In the genomic region with DNA sequence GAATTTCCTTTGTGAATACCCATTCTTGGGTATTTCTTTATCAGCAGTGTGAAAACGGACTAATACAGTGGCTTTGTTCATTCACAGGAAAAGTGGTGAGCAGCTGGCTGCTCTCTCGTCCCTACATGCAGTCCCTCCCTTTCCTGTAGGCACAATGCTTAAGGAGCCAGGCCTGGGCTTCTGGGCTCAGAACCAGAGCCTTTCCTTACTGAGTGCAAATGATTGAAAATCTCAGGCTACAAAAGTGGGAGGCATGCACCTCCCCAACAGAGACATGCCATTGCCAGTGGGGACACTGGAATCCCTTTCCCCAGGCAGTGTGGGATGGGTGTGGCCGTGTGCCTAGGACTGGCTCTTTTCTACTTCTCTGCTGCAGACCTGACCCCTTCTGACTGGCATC, we compare ENCODE assay signal across 17 cellular contexts.
DNase-seq lines count a peak whose midpoint lies in the region; ATAC-seq and TF ChIP-seq lines count a peak whose summit lies in the region.
"Had no signal": no experiment of that assay in that cellular context is flagged by ENCODE, and none has a peak within 500 bp of the region (broad histone marks: within the 10 kb centered on the region; RNA-seq: fewer than 3 reads in every experiment).

No MANE protein-coding gene starts in this region.

- peak overlapping the region; percentile 100 for H3K27ac ChIP-seq in RWPE2 (ENCODE audit: poor library complexity, severe bottlenecking)
- peak overlapping the region; percentile 96 for H3K27ac ChIP-seq in epithelial cell of prostate
- peak overlapping the region; percentile 9 to 84 (median 73) for H3K27ac ChIP-seq in stomach

- TF ChIP-seq POLR2A in stomach (IDR thresholded peaks at IDR 0.05), result no peak

- no peak for DNase-seq in RWPE2 (ENCODE audit: low spot score)
- DNase-seq in epithelial cell of prostate (ENCODE audit: low read depth, low spot score), result no peak
- peak; percentile 69 for DNase-seq in mesenteric fat pad (ENCODE audit: low spot score)
- no peak for DNase-seq in stomach
- no peak for DNase-seq in hepatic stellate cell (ENCODE audit: low spot score)
- no peak for DNase-seq in NCI-H2081 treated with DMSO at 0.1 percent for 48 hours (lab: John Stamatoyannopoulos, UW)
- DNase-seq in hippocampal formation (lab: John Stamatoyannopoulos, UW), result no peak
- DNase-seq: activated CD8-positive, alpha-beta memory T cell treated with anti-CD3 and anti-CD28 coated beads, Interleukin-2, amount 50 U/mL, for 4 hours; cortex of kidney; KBM-7; NCI-H1694; NK-92 treated with Interleukin-12 subunit alpha and Interleukin-12 subunit beta, amount 100 ng/mL, for 24 hours; occipital lobe; stimulated activated CD4-positive, alpha-beta T cell treated with anti-CD3 and anti-CD28 coated beads, Interleukin-4, amount 100 ng/mL, for 1 hour had no signal

- no peaks in the 10 kb centered on the region for H3K9me3 ChIP-seq in RWPE2 (ENCODE audit: severe bottlenecking)
- H3K9me3 ChIP-seq in stomach, result no peaks in the 10 kb centered on the region

- peaks cover 67% of the 10 kb centered on the region for H3K4me1 ChIP-seq in RWPE2 (ENCODE audit: insufficient read depth, poor library complexity, severe bottlenecking)
- H3K4me1 ChIP-seq in stomach, result peaks cover 28 to 45% (median 36%) of the 10 kb centered on the region in 4 donors

- TF ChIP-seq EP300 in stomach (IDR thresholded peaks at IDR 0.05), result no peak

- ATAC-seq in RWPE2 (ENCODE audit: low read depth) (no peak), HG02840 (IDR thresholded peaks at IDR 0.05; ENCODE audit: low FRiP score, unreplicated experiment) (no peak)
- ATAC-seq: left colon; stimulated activated memory B cell treated with anti-CD40 and anti-IgM and Interleukin-4, amounts not matched to agents 10 μg/mL and 1 μg/mL and 100 μg/mL, for 72 hours had no signal

- H3K27me3 ChIP-seq in RWPE2 (ENCODE audit: insufficient read depth, poor library complexity, severe bottlenecking) (no peaks in the 10 kb centered on the region), stomach (no peaks in the 10 kb centered on the region)

- no peak overlapping the region for H3K4me3 ChIP-seq in RWPE2 (ENCODE audit: severe bottlenecking)
- no peak overlapping the region for H3K4me3 ChIP-seq in stomach

- intact Hi-C loops in stomach (cut with DNase I; ENCODE audit: low total_unique reads), result no loop called here

- TF ChIP-seq CTCF in RWPE2 (IDR thresholded peaks at IDR 0.05; ENCODE audit: poor library complexity, severe bottlenecking) (no peak), stomach (IDR thresholded peaks at IDR 0.05) (no peak)

- H3K36me3 ChIP-seq in RWPE2 (ENCODE audit: low read depth) (no peaks in the 10 kb centered on the region), stomach (no peaks in the 10 kb centered on the region)

- WGBS in stomach, 5 donors, result 57 to 76% (median 67%) methylated on average over 3 of the region's 3 CpGs
